ENCODE assay signal across 1 cellular context in the genomic region with DNA sequence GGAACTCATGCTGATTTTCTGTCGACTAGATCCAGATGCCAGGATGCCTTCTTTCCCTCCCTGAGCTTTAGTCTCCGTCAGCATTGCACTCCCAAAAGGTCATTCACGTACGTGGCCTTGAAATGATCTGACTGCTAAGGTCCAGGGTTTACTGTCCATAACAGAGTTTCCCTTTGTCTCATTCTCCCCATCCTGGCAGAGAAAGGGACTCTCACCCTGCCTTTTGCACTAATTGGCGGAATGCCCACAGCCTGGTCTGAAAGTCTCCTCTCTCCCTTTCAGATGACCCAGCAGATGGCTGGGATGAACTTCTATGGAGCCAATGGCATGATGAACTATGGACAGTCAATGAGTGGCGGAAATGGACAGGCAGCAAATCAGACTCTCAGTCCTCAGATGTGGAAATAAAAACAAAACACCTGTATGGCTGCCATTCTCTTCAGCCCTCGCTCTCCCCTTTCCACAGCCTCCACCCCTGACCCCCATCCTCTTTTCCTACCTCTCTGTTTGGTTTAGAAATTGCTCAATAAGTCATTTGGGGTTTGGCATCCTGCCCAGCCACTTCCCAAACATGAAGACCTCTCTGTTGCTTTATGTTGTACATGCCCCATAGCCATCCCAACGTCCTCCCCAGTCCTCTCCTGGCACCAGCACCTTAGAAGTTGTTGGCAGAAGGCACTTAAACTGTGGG.
TF ChIP-seq lines count a peak whose summit lies in the region.

No MANE protein-coding gene starts in this region.

TF ChIP-seq in HepG2, 621 proteins besides CTCF, POLR2A, EP300 and RAD21 (continued from another document and continues in another):
- TF ChIP-seq SNAPC4 (CRISPR knock-in tag; IDR thresholded peaks at IDR 0.05) (0 out of 2 replicates have a peak, but pooled peaks have one; percentile 72), ZNF891 (CRISPR knock-in tag; IDR thresholded peaks at IDR 0.05) (no peak), SOX13 (IDR thresholded peaks at IDR 0.05) (peak; percentile 65), SOX13 (CRISPR knock-in tag; conservative IDR thresholded peaks at IDR 0.05 in 1 of 2, IDR thresholded peaks at IDR 0.05 in 1 of 2) (peak in 1 of 2 experiments; percentile 92; a peak in 2 of 4 replicates), ZBTB8A (CRISPR knock-in tag; IDR thresholded peaks at IDR 0.05; ENCODE audit: borderline replicate concordance, low read depth) (no peak), ZNF160 (CRISPR knock-in tag; IDR thresholded peaks at IDR 0.05) (peak; percentile 65; the same call in 1 of the 2 replicates), ARNT2 (CRISPR knock-in tag; IDR thresholded peaks at IDR 0.05; ENCODE audit: low read depth) (no peak), ZNF18 (CRISPR knock-in tag; IDR thresholded peaks at IDR 0.05; ENCODE audit: insufficient replicate concordance) (peak; percentile 52), NCOA2 (CRISPR knock-in tag; IDR thresholded peaks at IDR 0.05) (peak; percentile 90), SMARCC2 (IDR thresholded peaks at IDR 0.05) (no peak), HOXA3 (CRISPR knock-in tag; IDR thresholded peaks at IDR 0.05) (peak; percentile 88), TERF1 (CRISPR knock-in tag; IDR thresholded peaks at IDR 0.05) (no peak), RFX3 (CRISPR knock-in tag; IDR thresholded peaks at IDR 0.05) (no peak), ZNF335 (CRISPR knock-in tag; IDR thresholded peaks at IDR 0.05) (0 out of 2 replicates have a peak, but pooled peaks have one; percentile 36), ZNF251 (CRISPR knock-in tag; IDR thresholded peaks at IDR 0.05) (no peak), FOXO1 (CRISPR knock-in tag; IDR thresholded peaks at IDR 0.05) (peak; percentile 48; the same call in 1 of the 2 replicates), KLF9 (CRISPR knock-in tag; IDR thresholded peaks at IDR 0.05; ENCODE audit: low read depth) (no peak), ZFP37 (CRISPR knock-in tag; IDR thresholded peaks at IDR 0.05; ENCODE audit: borderline replicate concordance) (peak; percentile 66; the same call in 1 of the 2 replicates), ZNF572 (CRISPR knock-in tag; IDR thresholded peaks at IDR 0.05) (0 out of 2 replicates have a peak, but pooled peaks have one; percentile 27), ZNF678 (CRISPR knock-in tag; IDR thresholded peaks at IDR 0.05) (no peak), ZNF83 (CRISPR knock-in tag; IDR thresholded peaks at IDR 0.05; ENCODE audit: borderline replicate concordance) (no peak), ZNF382 (CRISPR knock-in tag; IDR thresholded peaks at IDR 0.05; ENCODE audit: borderline replicate concordance) (no peak), DNMT3B (CRISPR knock-in tag; conservative IDR thresholded peaks at IDR 0.05) (no peak), ZBTB33 (CRISPR knock-in tag; IDR thresholded peaks at IDR 0.05) (0 out of 2 replicates have a peak, but pooled peaks have one; percentile 28), ZNF280B (CRISPR knock-in tag; IDR thresholded peaks at IDR 0.05; ENCODE audit: borderline replicate concordance) (no peak), MAF1 (CRISPR knock-in tag; IDR thresholded peaks at IDR 0.05; ENCODE audit: borderline replicate concordance) (no peak), ZNF430 (CRISPR knock-in tag; IDR thresholded peaks at IDR 0.05) (peak; percentile 63; the same call in 1 of the 2 replicates), THAP11 (CRISPR knock-in tag; IDR thresholded peaks at IDR 0.05) (peak; percentile 75), GABPB1 (CRISPR knock-in tag; IDR thresholded peaks at IDR 0.05) (peak; percentile 48; the same call in 1 of the 2 replicates), ZNF614 (CRISPR knock-in tag; IDR thresholded peaks at IDR 0.05; ENCODE audit: borderline replicate concordance) (peak; percentile 84; the same call in 1 of the 2 replicates)
- TF ChIP-seq, protein P1, sequence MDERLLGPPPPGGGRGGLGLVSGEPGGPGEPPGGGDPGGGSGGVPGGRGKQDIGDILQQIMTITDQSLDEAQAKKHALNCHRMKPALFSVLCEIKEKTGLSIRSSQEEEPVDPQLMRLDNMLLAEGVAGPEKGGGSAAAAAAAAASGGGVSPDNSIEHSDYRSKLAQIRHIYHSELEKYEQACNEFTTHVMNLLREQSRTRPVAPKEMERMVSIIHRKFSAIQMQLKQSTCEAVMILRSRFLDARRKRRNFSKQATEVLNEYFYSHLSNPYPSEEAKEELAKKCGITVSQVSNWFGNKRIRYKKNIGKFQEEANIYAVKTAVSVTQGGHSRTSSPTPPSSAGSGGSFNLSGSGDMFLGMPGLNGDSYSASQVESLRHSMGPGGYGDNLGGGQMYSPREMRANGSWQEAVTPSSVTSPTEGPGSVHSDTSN (CRISPR knock-in tag; IDR thresholded peaks at IDR 0.05), result peak; percentile 13; the same call in 1 of the 2 replicates
- TF ChIP-seq, protein P2, sequence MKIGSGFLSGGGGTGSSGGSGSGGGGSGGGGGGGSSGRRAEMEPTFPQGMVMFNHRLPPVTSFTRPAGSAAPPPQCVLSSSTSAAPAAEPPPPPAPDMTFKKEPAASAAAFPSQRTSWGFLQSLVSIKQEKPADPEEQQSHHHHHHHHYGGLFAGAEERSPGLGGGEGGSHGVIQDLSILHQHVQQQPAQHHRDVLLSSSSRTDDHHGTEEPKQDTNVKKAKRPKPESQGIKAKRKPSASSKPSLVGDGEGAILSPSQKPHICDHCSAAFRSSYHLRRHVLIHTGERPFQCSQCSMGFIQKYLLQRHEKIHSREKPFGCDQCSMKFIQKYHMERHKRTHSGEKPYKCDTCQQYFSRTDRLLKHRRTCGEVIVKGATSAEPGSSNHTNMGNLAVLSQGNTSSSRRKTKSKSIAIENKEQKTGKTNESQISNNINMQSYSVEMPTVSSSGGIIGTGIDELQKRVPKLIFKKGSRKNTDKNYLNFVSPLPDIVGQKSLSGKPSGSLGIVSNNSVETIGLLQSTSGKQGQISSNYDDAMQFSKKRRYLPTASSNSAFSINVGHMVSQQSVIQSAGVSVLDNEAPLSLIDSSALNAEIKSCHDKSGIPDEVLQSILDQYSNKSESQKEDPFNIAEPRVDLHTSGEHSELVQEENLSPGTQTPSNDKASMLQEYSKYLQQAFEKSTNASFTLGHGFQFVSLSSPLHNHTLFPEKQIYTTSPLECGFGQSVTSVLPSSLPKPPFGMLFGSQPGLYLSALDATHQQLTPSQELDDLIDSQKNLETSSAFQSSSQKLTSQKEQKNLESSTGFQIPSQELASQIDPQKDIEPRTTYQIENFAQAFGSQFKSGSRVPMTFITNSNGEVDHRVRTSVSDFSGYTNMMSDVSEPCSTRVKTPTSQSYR (CRISPR knock-in tag; IDR thresholded peaks at IDR 0.05; ENCODE audit: borderline replicate concordance), result peak; percentile 37; the same call in 1 of the 2 replicates
- TF ChIP-seq, protein P3, sequence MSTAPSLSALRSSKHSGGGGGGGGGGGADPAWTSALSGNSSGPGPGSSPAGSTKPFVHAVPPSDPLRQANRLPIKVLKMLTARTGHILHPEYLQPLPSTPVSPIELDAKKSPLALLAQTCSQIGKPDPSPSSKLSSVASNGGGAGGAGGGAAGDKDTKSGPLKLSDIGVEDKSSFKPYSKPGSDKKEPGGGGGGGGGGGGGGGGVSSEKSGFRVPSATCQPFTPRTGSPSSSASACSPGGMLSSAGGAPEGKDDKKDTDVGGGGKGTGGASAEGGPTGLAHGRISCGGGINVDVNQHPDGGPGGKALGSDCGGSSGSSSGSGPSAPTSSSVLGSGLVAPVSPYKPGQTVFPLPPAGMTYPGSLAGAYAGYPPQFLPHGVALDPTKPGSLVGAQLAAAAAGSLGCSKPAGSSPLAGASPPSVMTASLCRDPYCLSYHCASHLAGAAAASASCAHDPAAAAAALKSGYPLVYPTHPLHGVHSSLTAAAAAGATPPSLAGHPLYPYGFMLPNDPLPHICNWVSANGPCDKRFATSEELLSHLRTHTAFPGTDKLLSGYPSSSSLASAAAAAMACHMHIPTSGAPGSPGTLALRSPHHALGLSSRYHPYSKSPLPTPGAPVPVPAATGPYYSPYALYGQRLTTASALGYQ (CRISPR knock-in tag; IDR thresholded peaks at IDR 0.05), result peak; percentile 34; the same call in 1 of the 2 replicates
- TF ChIP-seq, protein P4, sequence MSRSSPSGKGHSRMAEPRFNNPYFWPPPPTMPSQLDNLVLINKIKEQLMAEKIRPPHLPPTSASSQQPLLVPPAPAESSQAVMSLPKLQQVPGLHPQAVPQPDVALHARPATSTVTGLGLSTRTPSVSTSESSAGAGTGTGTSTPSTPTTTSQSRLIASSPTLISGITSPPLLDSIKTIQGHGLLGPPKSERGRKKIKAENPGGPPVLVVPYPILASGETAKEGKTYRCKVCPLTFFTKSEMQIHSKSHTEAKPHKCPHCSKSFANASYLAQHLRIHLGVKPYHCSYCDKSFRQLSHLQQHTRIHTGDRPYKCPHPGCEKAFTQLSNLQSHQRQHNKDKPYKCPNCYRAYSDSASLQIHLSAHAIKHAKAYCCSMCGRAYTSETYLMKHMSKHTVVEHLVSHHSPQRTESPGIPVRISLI (CRISPR knock-in tag; IDR thresholded peaks at IDR 0.05; ENCODE audit: borderline replicate concordance), result peak; percentile 37; the same call in 1 of the 2 replicates
